ENCODE assay signal across 3 cellular contexts in the genomic region with DNA sequence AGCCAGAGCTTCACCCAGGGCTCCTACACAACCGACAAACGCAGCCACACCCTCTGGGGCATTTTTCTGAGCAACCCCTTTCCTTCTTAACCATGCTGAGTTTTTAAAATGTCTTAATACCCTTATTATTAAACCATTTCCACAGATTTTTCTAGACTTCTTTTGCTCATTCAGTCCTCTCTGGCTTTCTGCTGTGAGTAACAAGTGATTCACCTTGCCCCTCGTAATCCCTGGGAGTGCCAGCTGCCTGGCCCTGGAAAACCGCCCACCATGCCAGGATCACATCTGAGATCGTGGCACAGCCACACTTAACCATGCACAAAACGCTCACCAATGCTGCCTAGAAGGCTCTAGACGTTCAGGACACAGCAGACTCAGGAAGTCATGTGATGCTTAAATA.
TF ChIP-seq lines count a peak whose summit lies in the region.

No MANE protein-coding gene starts in this region.

TF ChIP-seq in SK-N-SH, 30 proteins besides CTCF, POLR2A, EP300 and RAD21:
- TF ChIP-seq FOXJ3 (CRISPR knock-in tag; IDR thresholded peaks at IDR 0.05) (no peak), FOSL2 (IDR thresholded peaks at IDR 0.05; ENCODE audit: borderline replicate concordance, low read depth) (peak; percentile 36; the same call in 1 of the 2 replicates)

TF ChIP-seq in SK-N-SH treated with all-trans-retinoic acid at 6 μM for 48 hours, 23 proteins besides CTCF, POLR2A, EP300 and RAD21 (continues in another document):
- TF ChIP-seq ARNTL (CRISPR knock-in tag; IDR thresholded peaks at IDR 0.05; ENCODE audit: borderline replicate concordance, low read depth) (no peak), ZNF70 (CRISPR knock-in tag; IDR thresholded peaks at IDR 0.05) (no peak), TOX (CRISPR knock-in tag; IDR thresholded peaks at IDR 0.05; ENCODE audit: borderline replicate concordance) (no peak), ZFP3 (CRISPR knock-in tag; IDR thresholded peaks at IDR 0.05) (no peak), BACH2 (CRISPR knock-in tag; IDR thresholded peaks at IDR 0.05; ENCODE audit: borderline replicate concordance) (no peak), RARB (CRISPR knock-in tag; IDR thresholded peaks at IDR 0.05) (no peak), ZC3H10 (CRISPR knock-in tag; IDR thresholded peaks at IDR 0.05) (no peak), GLIS3 (CRISPR knock-in tag; IDR thresholded peaks at IDR 0.05) (no peak), PPARA (CRISPR knock-in tag; IDR thresholded peaks at IDR 0.05; ENCODE audit: borderline replicate concordance) (no peak), SNAI2 (CRISPR knock-in tag; IDR thresholded peaks at IDR 0.05) (no peak), ZNF8 (CRISPR knock-in tag; IDR thresholded peaks at IDR 0.05) (no peak), ZFP30 (CRISPR knock-in tag; IDR thresholded peaks at IDR 0.05) (no peak), TCF4 (CRISPR knock-in tag; IDR thresholded peaks at IDR 0.05; ENCODE audit: borderline replicate concordance) (no peak)
- TF ChIP-seq, protein P1, sequence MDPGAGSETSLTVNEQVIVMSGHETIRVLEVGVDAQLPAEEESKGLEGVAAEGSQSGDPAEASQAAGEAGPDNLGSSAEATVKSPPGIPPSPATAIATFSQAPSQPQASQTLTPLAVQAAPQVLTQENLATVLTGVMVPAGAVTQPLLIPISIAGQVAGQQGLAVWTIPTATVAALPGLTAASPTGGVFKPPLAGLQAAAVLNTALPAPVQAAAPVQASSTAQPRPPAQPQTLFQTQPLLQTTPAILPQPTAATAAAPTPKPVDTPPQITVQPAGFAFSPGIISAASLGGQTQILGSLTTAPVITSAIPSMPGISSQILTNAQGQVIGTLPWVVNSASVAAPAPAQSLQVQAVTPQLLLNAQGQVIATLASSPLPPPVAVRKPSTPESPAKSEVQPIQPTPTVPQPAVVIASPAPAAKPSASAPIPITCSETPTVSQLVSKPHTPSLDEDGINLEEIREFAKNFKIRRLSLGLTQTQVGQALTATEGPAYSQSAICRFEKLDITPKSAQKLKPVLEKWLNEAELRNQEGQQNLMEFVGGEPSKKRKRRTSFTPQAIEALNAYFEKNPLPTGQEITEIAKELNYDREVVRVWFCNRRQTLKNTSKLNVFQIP (CRISPR knock-in tag; IDR thresholded peaks at IDR 0.05; ENCODE audit: borderline replicate concordance, low read depth): no peak
- TF ChIP-seq, protein P2, sequence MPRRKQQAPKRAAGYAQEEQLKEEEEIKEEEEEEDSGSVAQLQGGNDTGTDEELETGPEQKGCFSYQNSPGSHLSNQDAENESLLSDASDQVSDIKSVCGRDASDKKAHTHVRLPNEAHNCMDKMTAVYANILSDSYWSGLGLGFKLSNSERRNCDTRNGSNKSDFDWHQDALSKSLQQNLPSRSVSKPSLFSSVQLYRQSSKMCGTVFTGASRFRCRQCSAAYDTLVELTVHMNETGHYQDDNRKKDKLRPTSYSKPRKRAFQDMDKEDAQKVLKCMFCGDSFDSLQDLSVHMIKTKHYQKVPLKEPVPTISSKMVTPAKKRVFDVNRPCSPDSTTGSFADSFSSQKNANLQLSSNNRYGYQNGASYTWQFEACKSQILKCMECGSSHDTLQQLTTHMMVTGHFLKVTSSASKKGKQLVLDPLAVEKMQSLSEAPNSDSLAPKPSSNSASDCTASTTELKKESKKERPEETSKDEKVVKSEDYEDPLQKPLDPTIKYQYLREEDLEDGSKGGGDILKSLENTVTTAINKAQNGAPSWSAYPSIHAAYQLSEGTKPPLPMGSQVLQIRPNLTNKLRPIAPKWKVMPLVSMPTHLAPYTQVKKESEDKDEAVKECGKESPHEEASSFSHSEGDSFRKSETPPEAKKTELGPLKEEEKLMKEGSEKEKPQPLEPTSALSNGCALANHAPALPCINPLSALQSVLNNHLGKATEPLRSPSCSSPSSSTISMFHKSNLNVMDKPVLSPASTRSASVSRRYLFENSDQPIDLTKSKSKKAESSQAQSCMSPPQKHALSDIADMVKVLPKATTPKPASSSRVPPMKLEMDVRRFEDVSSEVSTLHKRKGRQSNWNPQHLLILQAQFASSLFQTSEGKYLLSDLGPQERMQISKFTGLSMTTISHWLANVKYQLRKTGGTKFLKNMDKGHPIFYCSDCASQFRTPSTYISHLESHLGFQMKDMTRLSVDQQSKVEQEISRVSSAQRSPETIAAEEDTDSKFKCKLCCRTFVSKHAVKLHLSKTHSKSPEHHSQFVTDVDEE (CRISPR knock-in tag; IDR thresholded peaks at IDR 0.05): no peak
- TF ChIP-seq, protein P3, sequence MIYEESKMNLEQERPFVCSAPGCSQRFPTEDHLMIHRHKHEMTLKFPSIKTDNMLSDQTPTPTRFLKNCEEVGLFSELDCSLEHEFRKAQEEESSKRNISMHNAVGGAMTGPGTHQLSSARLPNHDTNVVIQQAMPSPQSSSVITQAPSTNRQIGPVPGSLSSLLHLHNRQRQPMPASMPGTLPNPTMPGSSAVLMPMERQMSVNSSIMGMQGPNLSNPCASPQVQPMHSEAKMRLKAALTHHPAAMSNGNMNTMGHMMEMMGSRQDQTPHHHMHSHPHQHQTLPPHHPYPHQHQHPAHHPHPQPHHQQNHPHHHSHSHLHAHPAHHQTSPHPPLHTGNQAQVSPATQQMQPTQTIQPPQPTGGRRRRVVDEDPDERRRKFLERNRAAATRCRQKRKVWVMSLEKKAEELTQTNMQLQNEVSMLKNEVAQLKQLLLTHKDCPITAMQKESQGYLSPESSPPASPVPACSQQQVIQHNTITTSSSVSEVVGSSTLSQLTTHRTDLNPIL (CRISPR knock-in tag; IDR thresholded peaks at IDR 0.05; ENCODE audit: low read depth): no peak
- TF ChIP-seq, protein P4, sequence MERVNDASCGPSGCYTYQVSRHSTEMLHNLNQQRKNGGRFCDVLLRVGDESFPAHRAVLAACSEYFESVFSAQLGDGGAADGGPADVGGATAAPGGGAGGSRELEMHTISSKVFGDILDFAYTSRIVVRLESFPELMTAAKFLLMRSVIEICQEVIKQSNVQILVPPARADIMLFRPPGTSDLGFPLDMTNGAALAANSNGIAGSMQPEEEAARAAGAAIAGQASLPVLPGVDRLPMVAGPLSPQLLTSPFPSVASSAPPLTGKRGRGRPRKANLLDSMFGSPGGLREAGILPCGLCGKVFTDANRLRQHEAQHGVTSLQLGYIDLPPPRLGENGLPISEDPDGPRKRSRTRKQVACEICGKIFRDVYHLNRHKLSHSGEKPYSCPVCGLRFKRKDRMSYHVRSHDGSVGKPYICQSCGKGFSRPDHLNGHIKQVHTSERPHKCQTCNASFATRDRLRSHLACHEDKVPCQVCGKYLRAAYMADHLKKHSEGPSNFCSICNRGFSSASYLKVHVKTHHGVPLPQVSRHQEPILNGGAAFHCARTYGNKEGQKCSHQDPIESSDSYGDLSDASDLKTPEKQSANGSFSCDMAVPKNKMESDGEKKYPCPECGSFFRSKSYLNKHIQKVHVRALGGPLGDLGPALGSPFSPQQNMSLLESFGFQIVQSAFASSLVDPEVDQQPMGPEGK (CRISPR knock-in tag; IDR thresholded peaks at IDR 0.05; ENCODE audit: borderline replicate concordance): no peak
- TF ChIP-seq, protein P5, sequence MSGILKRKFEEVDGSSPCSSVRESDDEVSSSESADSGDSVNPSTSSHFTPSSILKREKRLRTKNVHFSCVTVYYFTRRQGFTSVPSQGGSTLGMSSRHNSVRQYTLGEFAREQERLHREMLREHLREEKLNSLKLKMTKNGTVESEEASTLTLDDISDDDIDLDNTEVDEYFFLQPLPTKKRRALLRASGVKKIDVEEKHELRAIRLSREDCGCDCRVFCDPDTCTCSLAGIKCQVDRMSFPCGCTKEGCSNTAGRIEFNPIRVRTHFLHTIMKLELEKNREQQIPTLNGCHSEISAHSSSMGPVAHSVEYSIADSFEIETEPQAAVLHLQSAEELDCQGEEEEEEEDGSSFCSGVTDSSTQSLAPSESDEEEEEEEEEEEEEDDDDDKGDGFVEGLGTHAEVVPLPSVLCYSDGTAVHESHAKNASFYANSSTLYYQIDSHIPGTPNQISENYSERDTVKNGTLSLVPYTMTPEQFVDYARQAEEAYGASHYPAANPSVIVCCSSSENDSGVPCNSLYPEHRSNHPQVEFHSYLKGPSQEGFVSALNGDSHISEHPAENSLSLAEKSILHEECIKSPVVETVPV (CRISPR knock-in tag; IDR thresholded peaks at IDR 0.05): no peak

TF ChIP-seq in endothelial cell of umbilical vein, 7 proteins besides CTCF, POLR2A, EP300 and RAD21:
- TF ChIP-seq FOS (IDR thresholded peaks at IDR 0.05; ENCODE audit: borderline replicate concordance, insufficient read depth, low read length): peak; percentile 6
- TF ChIP-seq MYC (IDR thresholded peaks at IDR 0.05; ENCODE audit: low read depth, low read length): no peak
